Comparison of ENCODE assay signal across 9 cellular contexts in genomic region chr9:128421474-128422010, GRCh38. TPM values are rescaled to one million over a fixed set of nuclear protein-coding genes. Genes with fewer than 3 reads are reported as not detected.
DNase-seq lines count a peak whose midpoint lies in the region; ATAC-seq, FAIRE-seq and TF ChIP-seq lines count a peak whose summit lies in the region.
"Had no signal": no experiment of that assay in that cellular context is flagged by ENCODE, and none has a peak within 500 bp of the region (broad histone marks: within the 10 kb centered on the region; RNA-seq: fewer than 3 reads in every experiment).

No MANE protein-coding gene starts in this region.

- H3K9ac ChIP-seq in keratinocyte (ENCODE audit: control insufficient read depth, extremely low read depth, insufficient read depth, low read length), result peak overlapping the region; percentile 52

- H3K9me1 ChIP-seq in keratinocyte (ENCODE audit: control insufficient read depth, extremely low read depth, insufficient read depth, low read length), result no peaks in the 10 kb centered on the region

- no peaks in the 10 kb centered on the region for H3K27me3 ChIP-seq in ascending aorta
- H3K27me3 ChIP-seq in keratinocyte (ENCODE audit: control insufficient read depth, extremely low read depth, insufficient read depth, low read length), result no peaks in the 10 kb centered on the region
- peaks cover 0 to 15% of the 10 kb centered on the region in 2 donors for H3K27me3 ChIP-seq in tibial artery

- no peak for TF ChIP-seq CTCF in ascending aorta (IDR thresholded peaks at IDR 0.05)
- no peak for TF ChIP-seq CTCF in keratinocyte (optimal IDR thresholded peaks at IDR 0.05 in 1 of 3, IDR thresholded peaks at IDR 0.05 in 1 of 3, conservative IDR thresholded peaks at IDR 0.05 in 1 of 3; ENCODE audit: extremely low read depth in 1 of 3, insufficient read depth in 2 of 3, low read length in 3 of 3)
- TF ChIP-seq CTCF in tibial artery (IDR thresholded peaks at IDR 0.05), result no peak

- dilution Hi-C loops in keratinocyte (cut with MboI; ENCODE audit: extremely low pct_ligation_motif_present, low sequenced_read_pairs), result no loop called here

- H3K4me2 ChIP-seq in keratinocyte (ENCODE audit: control insufficient read depth, extremely low read depth, insufficient read depth, low read depth, low read length), result peak overlapping the region; percentile 71

- no peak for ATAC-seq in HG03565 (IDR thresholded peaks at IDR 0.05; ENCODE audit: unreplicated experiment)
- no peak for ATAC-seq in GM18502 (IDR thresholded peaks at IDR 0.05; ENCODE audit: poor library complexity, unreplicated experiment)

- no peak for FAIRE-seq in keratinocyte (lab: Jason Lieb, UNC)

- H3K27ac ChIP-seq in ascending aorta (peak overlapping the region; percentile 82), keratinocyte (ENCODE audit: control insufficient read depth, insufficient read depth, low read length) (no peak overlapping the region), tibial artery (peak overlapping the region; percentile 80 to 81)

- H3K36me3 ChIP-seq in ascending aorta, result peaks cover 0 to 13% of the 10 kb centered on the region in 2 donors
- H3K36me3 ChIP-seq in keratinocyte (ENCODE audit: control insufficient read depth in 2 of 2, extremely low read depth in 1 of 2, insufficient read depth in 2 of 2, low read length in 2 of 2), result peaks cover 0 to 2% of the 10 kb centered on the region in 2 experiments
- H3K36me3 ChIP-seq in tibial artery, result peaks cover 0 to 29% (median 8%) of the 10 kb centered on the region in 3 donors

- H3K9me3 ChIP-seq in ascending aorta (no peaks in the 10 kb centered on the region), keratinocyte (ENCODE audit: control insufficient read depth, low read depth, low read length) (no peaks in the 10 kb centered on the region), tibial artery (no peaks in the 10 kb centered on the region)

- intact Hi-C loops in ascending aorta (cut with DNase I), result loop anchor here (2.0 kb wide), 2 partner anchors 51 to 59 kb away; partner anchors contain the start of gene URM1
- intact Hi-C loops in tibial artery (cut with DNase I; ENCODE audit: low total_unique reads), result no loop called here

- H3K4me3 ChIP-seq in ascending aorta, result peak overlapping the region; percentile 89 to 93
- peak overlapping the region; percentile 57 to 78 (median 66) for H3K4me3 ChIP-seq in keratinocyte (ENCODE audit: control insufficient read depth in 2 of 3, extremely low read depth in 1 of 3, insufficient read depth in 2 of 3, low read depth in 1 of 3, low read length in 3 of 3)
- H3K4me3 ChIP-seq in tibial artery, result peak overlapping the region; percentile 80 to 99

- DNase-seq in SKM-1 treated with dmso at 0.1 percent for 144 hours (lab: John Stamatoyannopoulos, UW; ENCODE audit: unreplicated experiment), result peak; percentile 5
- no peak for DNase-seq in SKM-1 (lab: John Stamatoyannopoulos, UW; ENCODE audit: unreplicated experiment)
- peak in 1 of 2 donors; percentile 68 for DNase-seq in ascending aorta (ENCODE audit: low spot score in 2 of 2)
- DNase-seq in keratinocyte (ENCODE audit: low read depth, low spot score), result no peak
- DNase-seq in tibial artery, result peak in 1 of 2 donors; percentile 63
- DNase-seq in activated effector memory CD4-positive, alpha-beta T cell treated with anti-CD3 and anti-CD28 coated beads, Interleukin-2, amount 50 U/mL, for 16 hours, result no peak
- DNase-seq: 8988T had no signal

- no peak overlapping the region for H2AFZ ChIP-seq in keratinocyte (ENCODE audit: control insufficient read depth, low read length)

- H3K79me2 ChIP-seq in keratinocyte (ENCODE audit: control insufficient read depth, insufficient read depth, low read length), result no peaks in the 10 kb centered on the region

- H4K20me1 ChIP-seq in keratinocyte (ENCODE audit: control insufficient read depth, extremely low read depth, insufficient read depth, low read length), result no peaks in the 10 kb centered on the region

- H3K4me1 ChIP-seq in ascending aorta (peaks cover 0 to 17% of the 10 kb centered on the region in 2 donors), keratinocyte (ENCODE audit: control insufficient read depth, extremely low read depth, insufficient read depth, low read length) (peaks cover 33% of the 10 kb centered on the region), tibial artery (peaks cover 0 to 26% (median 24%) of the 10 kb centered on the region in 4 donors)

RNA-seq across cellular contexts. Expression of gene CERCAM, which starts 0.9 kb away (rescaled TPM):
- total RNA-seq in ascending aorta, result 70.5 TPM
- 15.9 to 39.7 TPM (median 25.9 TPM) in 3 replicates for polyA plus RNA-seq in keratinocyte
- polyA plus RNA-seq in keratinocyte (2011; ENCODE audit: low read depth), result 11.3 TPM
- 15.2 and 27.3 TPM in 2 replicates for polyA plus RNA-seq in keratinocyte (2011; cell fraction: cytosol; rRNA removed)
- 32.0 and 44.1 TPM in 2 replicates for polyA plus RNA-seq in keratinocyte (2011; cell fraction: nucleus; rRNA removed)
- polyA plus RNA-seq in keratinocyte (2012; ENCODE audit: low replicate concordance), result 12.0 and 23.8 TPM in 2 replicates
- polyA minus RNA-seq in keratinocyte, result 10.1 to 38.8 TPM (median 35.6 TPM) in 3 replicates
- polyA minus RNA-seq in keratinocyte (2011; cell fraction: cytosol; rRNA and poly(A)+ RNA removed), result 57.9 TPM
- 35.7 and 36.8 TPM in 2 replicates for polyA minus RNA-seq in keratinocyte (2011; cell fraction: nucleus; rRNA and poly(A)+ RNA removed)

RNA-seq across cellular contexts. Expression of gene ODF2, which starts 34.3 kb away (rescaled TPM):
- 26.9 TPM for total RNA-seq in ascending aorta
- polyA plus RNA-seq in keratinocyte, result 6.6 to 16.3 TPM (median 14.0 TPM) in 3 replicates
- 22.3 TPM for polyA plus RNA-seq in keratinocyte (2011; ENCODE audit: low read depth)
- polyA plus RNA-seq in keratinocyte (2011; cell fraction: cytosol; rRNA removed), result 10.0 and 12.1 TPM in 2 replicates
- polyA plus RNA-seq in keratinocyte (2011; cell fraction: nucleus; rRNA removed), result 41.3 and 42.1 TPM in 2 replicates
- polyA plus RNA-seq in keratinocyte (2012; ENCODE audit: low replicate concordance), result 10.4 and 22.4 TPM in 2 replicates
- 4.6 to 13.2 TPM (median 12.5 TPM) in 3 replicates for polyA minus RNA-seq in keratinocyte
- 5.9 TPM for polyA minus RNA-seq in keratinocyte (2011; cell fraction: cytosol; rRNA and poly(A)+ RNA removed)
- polyA minus RNA-seq in keratinocyte (2011; cell fraction: nucleus; rRNA and poly(A)+ RNA removed), result 6.0 and 9.5 TPM in 2 replicates

RNA-seq across cellular contexts. Expression of gene URM1, which starts 50.4 kb away (rescaled TPM):
- total RNA-seq in ascending aorta, result 37.5 TPM
- polyA plus RNA-seq in keratinocyte, result 29.1 to 32.4 TPM (median 31.1 TPM) in 3 replicates
- polyA plus RNA-seq in keratinocyte (2011; ENCODE audit: low read depth), result 16.3 TPM
- 36.1 and 42.7 TPM in 2 replicates for polyA plus RNA-seq in keratinocyte (2011; cell fraction: cytosol; rRNA removed)
- polyA plus RNA-seq in keratinocyte (2011; cell fraction: nucleus; rRNA removed), result 26.5 and 29.4 TPM in 2 replicates
- polyA plus RNA-seq in keratinocyte (2012; ENCODE audit: low replicate concordance), result 32.5 and 33.6 TPM in 2 replicates
- 28.4 to 49.4 TPM (median 35.9 TPM) in 3 replicates for polyA minus RNA-seq in keratinocyte
- polyA minus RNA-seq in keratinocyte (2011; cell fraction: cytosol; rRNA and poly(A)+ RNA removed), result 29.2 TPM
- 6.3 and 6.9 TPM in 2 replicates for polyA minus RNA-seq in keratinocyte (2011; cell fraction: nucleus; rRNA and poly(A)+ RNA removed)
